27 cellular contexts compared by ENCODE assay signal in the genomic region with DNA sequence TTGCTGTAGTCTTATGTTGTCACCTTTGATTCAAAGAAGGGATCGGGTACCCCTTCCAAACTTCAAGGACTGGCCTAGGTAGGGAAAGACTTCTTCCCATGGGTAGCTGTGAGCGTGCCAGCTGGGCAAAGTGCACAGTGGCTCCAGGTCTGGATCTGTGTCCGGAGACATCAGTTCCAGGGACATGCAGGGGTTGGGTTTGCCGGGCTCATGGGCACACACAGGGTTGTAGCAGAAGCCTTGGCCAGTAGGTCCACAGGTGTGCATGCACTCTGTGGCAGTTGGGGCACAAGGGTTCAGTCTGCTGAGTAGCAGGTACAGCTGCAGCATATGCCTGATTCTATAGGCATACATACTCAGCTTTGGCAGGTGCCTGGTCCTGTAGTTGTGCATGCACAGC.
"Had no signal": no experiment of that assay in that cellular context is flagged by ENCODE, and none has a peak within 500 bp of the region (broad histone marks: within the 10 kb centered on the region; RNA-seq: fewer than 3 reads in every experiment).

No MANE protein-coding gene starts in this region.

- FAIRE-seq: astrocyte, TTC549 had no signal

- H3K27me3 ChIP-seq: body of pancreas, brain microvascular endothelial cell, breast epithelium had no signal

- DNase-seq: activated B cell treated with CpG ODN at 0.5 μM for 24 hours; activated CD4-positive, alpha-beta memory T cell treated with anti-CD3 and anti-CD28 coated beads for 36 hours; activated CD4-positive, alpha-beta T cell treated with anti-CD3 and anti-CD28 coated beads for 4 hours; activated CD4-positive, alpha-beta T cell treated with anti-CD3 and anti-CD28 coated beads, Interleukin-2, amount 10 ng/mL, durations not matched to agents 24 days and 14 days; activated CD4-positive, alpha-beta T cell treated with anti-CD3 and anti-CD28 coated beads, Interleukin-2, amount 50 U/mL, for 1 hour; activated CD4-positive, alpha-beta T cell treated with anti-CD3 and anti-CD28 coated beads, Interleukin-2, amount 50 U/mL, for 4 hours; activated CD4-positive, CD25-positive, alpha-beta regulatory T cell treated with anti-CD3 and anti-CD28 coated beads, Interleukin-2, amount 50 U/mL, for 72 hours; activated CD8-positive, alpha-beta memory T cell treated with anti-CD3 and anti-CD28 coated beads, Interleukin-2, amount 50 U/mL, for 48 hours; activated CD8-positive, alpha-beta T cell treated with anti-CD3 and anti-CD28 coated beads for 36 hours; activated effector memory CD4-positive, alpha-beta T cell treated with Interleukin-2 at 50 U/mL for 16 hours; activated gamma-delta T cell; activated naive CD4-positive, alpha-beta T cell treated with anti-CD3 and anti-CD28 coated beads, Interleukin-2, amount 10 ng/mL, durations not matched to agents 7 days and 5 days; activated naive CD4-positive, alpha-beta T cell treated with Interleukin-2 at 50 U/mL for 16 hours; activated naive CD8-positive, alpha-beta T cell treated with anti-CD3 and anti-CD28 coated beads, Interleukin-2, amount 10 ng/mL, durations not matched to agents 7 days and 5 days; activated naive CD8-positive, alpha-beta T cell treated with anti-CD3 and anti-CD28 coated beads, Interleukin-2, amount 50 U/mL, for 24 hours; activated T-cell treated with anti-CD3 and anti-CD28 coated beads, Interleukin-2, amount 50 U/mL, for 24 hours; activated T-cell treated with anti-CD3 and anti-CD28 coated beads, Interleukin-2, amount 50 U/mL, for 48 hours; body of pancreas; brain microvascular endothelial cell; central memory CD4-positive, alpha-beta T cell; T-helper 1 cell; T-helper 2 cell; T-helper 9 cell had no signal

- H3K36me3 ChIP-seq: brain microvascular endothelial cell, breast epithelium had no signal

- H3K4me1 ChIP-seq: body of pancreas, breast epithelium had no signal

- ATAC-seq: activated CD8-positive, alpha-beta T cell treated with anti-CD3 and anti-CD28 coated beads for 36 hours; activated naive CD8-positive, alpha-beta T cell treated with anti-CD3 and anti-CD28 coated beads, Interleukin-2, amount 50 U/mL, for 24 hours; body of pancreas had no signal

- H3K4me3 ChIP-seq: body of pancreas, breast epithelium had no signal

- H3K27ac ChIP-seq: body of pancreas, brain microvascular endothelial cell, breast epithelium, VCaP had no signal
